In genomic region chr22:41280065-41280464, GRCh38 we compare ENCODE assay signal across 25 cellular contexts. TPM values are rescaled to one million over a fixed set of nuclear protein-coding genes. Genes with fewer than 3 reads are reported as not detected.
DNase-seq lines count a peak whose midpoint lies in the region; TF ChIP-seq lines count a peak whose summit lies in the region.
"Had no signal": no experiment of that assay in that cellular context is flagged by ENCODE, and none has a peak within 500 bp of the region (broad histone marks: within the 10 kb centered on the region; RNA-seq: fewer than 3 reads in every experiment).

No MANE protein-coding gene starts in this region.

- H3K9me3 ChIP-seq in esophagus squamous epithelium, result no peaks in the 10 kb centered on the region
- H3K9me3 ChIP-seq: ovary had no signal

- no peaks in the 10 kb centered on the region for H3K9me3 Mint-ChIP-seq in activated CD4-positive, alpha-beta memory T cell treated with anti-CD3 and anti-CD28 coated beads, Interleukin-2, amount 10 ng/mL, durations not matched to agents 7 days and 5 days
- H3K9me3 Mint-ChIP-seq: activated naive CD8-positive, alpha-beta T cell treated with anti-CD3 and anti-CD28 coated beads, Interleukin-2, amount 10 ng/mL, durations not matched to agents 7 days and 5 days; natural killer cell had no signal

- peaks cover 64% of the 10 kb centered on the region for H3K36me3 Mint-ChIP-seq in activated CD4-positive, alpha-beta memory T cell treated with anti-CD3 and anti-CD28 coated beads, Interleukin-2, amount 10 ng/mL, durations not matched to agents 7 days and 5 days (ENCODE audit: low read depth)
- H3K36me3 Mint-ChIP-seq: natural killer cell had no signal

- H3K27me3 ChIP-seq in esophagus squamous epithelium, result no peaks in the 10 kb centered on the region
- H3K27me3 ChIP-seq: ovary had no signal

- no peak overlapping the region for H3K4me3 ChIP-seq in esophagus squamous epithelium
- H3K4me3 ChIP-seq: ovary, SK-N-MC had no signal

- no peaks in the 10 kb centered on the region for H3K27me3 Mint-ChIP-seq in activated CD4-positive, alpha-beta memory T cell treated with anti-CD3 and anti-CD28 coated beads, Interleukin-2, amount 10 ng/mL, durations not matched to agents 7 days and 5 days
- H3K27me3 Mint-ChIP-seq: activated naive CD8-positive, alpha-beta T cell treated with anti-CD3 and anti-CD28 coated beads, Interleukin-2, amount 10 ng/mL, durations not matched to agents 7 days and 5 days had no signal

- WGBS in esophagus squamous epithelium, 2 donors, result 25 to 53% methylated on average over 2 to 3 of the region's 3 CpGs

- intact Hi-C loops in esophagus squamous epithelium (cut with DNase I), result no loop called here

- peak; percentile 14 for DNase-seq in NCI-H2107 treated with DMSO at 0.1 percent for 48 hours (lab: John Stamatoyannopoulos, UW; ENCODE audit: unreplicated experiment)
- DNase-seq in NCI-H2107 (lab: John Stamatoyannopoulos, UW), result no peak
- DNase-seq in DMS79 treated with DMSO at 0.1 percent for 48 hours (lab: John Stamatoyannopoulos, UW), result peak; percentile 36
- peak; percentile 30 to 67 for DNase-seq in NCI-H526 (lab: John Stamatoyannopoulos, UW)
- DNase-seq in esophagus squamous epithelium (lab: John Stamatoyannopoulos, UW), result no peak
- no peak for DNase-seq in activated CD4-positive, alpha-beta memory T cell treated with anti-CD3 and anti-CD28 coated beads, Interleukin-2, amount 10 ng/mL, durations not matched to agents 7 days and 5 days
- no peak for DNase-seq in NCI-H748 (lab: John Stamatoyannopoulos, UW; ENCODE audit: unreplicated experiment)
- DNase-seq in C1 segment of cervical spinal cord (lab: John Stamatoyannopoulos, UW), result no peak
- DNase-seq: activated CD4-positive, alpha-beta T cell treated with anti-CD3 and anti-CD28 coated beads, Interleukin-2, amount 50 U/mL, for 4 hours; activated naive CD8-positive, alpha-beta T cell treated with anti-CD3 and anti-CD28 coated beads, Interleukin-2, amount 10 ng/mL, durations not matched to agents 7 days and 5 days; activated T-cell treated with anti-CD3 and anti-CD28 coated beads, Interleukin-2, amount 50 U/mL, for 1 hour; effector CD8-positive, alpha-beta T cell; glutamatergic neuron; left colon; MV-4-11; natural killer cell; NCI-H2029 treated with DMSO at 0.1 percent for 48 hours; ovary; right cardiac atrium; stimulated activated CD8-positive, alpha-beta memory T cell treated with anti-CD3 and anti-CD28 coated beads, Interleukin-4, amount 100 ng/mL, for 48 hours; substantia nigra; T-helper 2 cell had no signal

- H3K4me1 Mint-ChIP-seq in activated CD4-positive, alpha-beta memory T cell treated with anti-CD3 and anti-CD28 coated beads, Interleukin-2, amount 10 ng/mL, durations not matched to agents 7 days and 5 days, result peaks cover 29% of the 10 kb centered on the region

- H3K4me3 Mint-ChIP-seq in activated CD4-positive, alpha-beta memory T cell treated with anti-CD3 and anti-CD28 coated beads, Interleukin-2, amount 10 ng/mL, durations not matched to agents 7 days and 5 days, result no peak overlapping the region
- H3K4me3 Mint-ChIP-seq: activated naive CD8-positive, alpha-beta T cell treated with anti-CD3 and anti-CD28 coated beads, Interleukin-2, amount 10 ng/mL, durations not matched to agents 7 days and 5 days; natural killer cell had no signal

- POLR2A ChIA-PET in activated CD4-positive, alpha-beta memory T cell treated with anti-CD3 and anti-CD28 coated beads, Interleukin-2, amount 10 ng/mL, durations not matched to agents 7 days and 5 days (lab: Charles Lee), result no interaction called here

- CTCF ChIA-PET in activated CD4-positive, alpha-beta memory T cell treated with anti-CD3 and anti-CD28 coated beads, Interleukin-2, amount 10 ng/mL, durations not matched to agents 7 days and 5 days (lab: Charles Lee), result no interaction called here

- no peak for TF ChIP-seq POLR2A in esophagus squamous epithelium (IDR thresholded peaks at IDR 0.05)

- no peak overlapping the region for H3K27ac Mint-ChIP-seq in activated CD4-positive, alpha-beta memory T cell treated with anti-CD3 and anti-CD28 coated beads, Interleukin-2, amount 10 ng/mL, durations not matched to agents 7 days and 5 days
- H3K27ac Mint-ChIP-seq: activated naive CD8-positive, alpha-beta T cell treated with anti-CD3 and anti-CD28 coated beads, Interleukin-2, amount 10 ng/mL, durations not matched to agents 7 days and 5 days; natural killer cell had no signal

- H3K36me3 ChIP-seq in esophagus squamous epithelium, result peaks cover 14 to 92% (median 20%) of the 10 kb centered on the region in 3 donors
- H3K36me3 ChIP-seq: ovary had no signal

- peak overlapping the region in 3 of 4 donors; percentile 32 to 73 (median 50) for H3K27ac ChIP-seq in esophagus squamous epithelium
- H3K27ac ChIP-seq: KMS-11, ovary, SK-N-MC, VCaP had no signal

- TF ChIP-seq CTCF in esophagus squamous epithelium (IDR thresholded peaks at IDR 0.05), result no peak

- peaks cover 28 to 59% (median 29%) of the 10 kb centered on the region in 3 donors for H3K4me1 ChIP-seq in esophagus squamous epithelium

RNA-seq across cellular contexts. Expression of gene RANGAP1, which starts 5.9 kb away (rescaled TPM):
- 10 to 100 TPM; 80.1 to 98.5 (median 84.5) TPM for total RNA-seq in esophagus squamous epithelium
- 10 to 100 TPM; 98.7 to 99.7 TPM for total RNA-seq in activated CD4-positive, alpha-beta memory T cell treated with anti-CD3 and anti-CD28 coated beads, Interleukin-2, amount 10 ng/mL, durations not matched to agents 7 days and 5 days

RNA-seq across cellular contexts. Expression of gene ZC3H7B, which starts 21.3 kb away (rescaled TPM):
- total RNA-seq in esophagus squamous epithelium, result 10 to 100 TPM; 18.7 to 36.8 (median 20.9) TPM
- total RNA-seq in activated CD4-positive, alpha-beta memory T cell treated with anti-CD3 and anti-CD28 coated beads, Interleukin-2, amount 10 ng/mL, durations not matched to agents 7 days and 5 days, result 10 to 100 TPM; 41.7 to 42.1 TPM

RNA-seq across cellular contexts. Expression of gene CHADL, which starts 39.3 kb away (rescaled TPM):
- 1 to 10 TPM; 2.0 to 4.5 (median 3.2) TPM for total RNA-seq in esophagus squamous epithelium
- total RNA-seq in activated CD4-positive, alpha-beta memory T cell treated with anti-CD3 and anti-CD28 coated beads, Interleukin-2, amount 10 ng/mL, durations not matched to agents 7 days and 5 days, result under 1 TPM; 0.18 TPM

Comparison
In these comparisons a context has a peak if more than half of its experiments do, and no peak if none do; other contexts are left out.
1. DNase-seq: peak in NCI-H2107 treated with DMSO at 0.1 percent for 48 hours (single experiment), DMS79 treated with DMSO at 0.1 percent for 48 hours (single experiment) and NCI-H526 (2 of 2); none in NCI-H2107 (single experiment), esophagus squamous epithelium (single experiment), activated CD4-positive, alpha-beta memory T cell treated with anti-CD3 and anti-CD28 coated beads, Interleukin-2, amount 10 ng/mL, durations not matched to agents 7 days and 5 days (single experiment), NCI-H748 (single experiment) and C1 segment of cervical spinal cord (0 of 14).